In genomic region chr11:2395211-2395730, GRCh38 we compare ENCODE assay signal across 23 cellular contexts. TPM values are rescaled to one million over a fixed set of nuclear protein-coding genes. Genes with fewer than 3 reads are reported as not detected.
"Had no signal": no experiment of that assay in that cellular context is flagged by ENCODE, and none has a peak within 500 bp of the region (broad histone marks: within the 10 kb centered on the region; RNA-seq: fewer than 3 reads in every experiment).

No MANE protein-coding gene starts in this region.

- H3K27ac Mint-ChIP-seq: activated naive CD8-positive, alpha-beta T cell treated with anti-CD3 and anti-CD28 coated beads for 36 hours had no signal

- H3K4me3 ChIP-seq: breast epithelium, colonic mucosa, dorsolateral prefrontal cortex, esophagus squamous epithelium, gastrocnemius medialis, smooth muscle cell, thoracic aorta, upper lobe of right lung had no signal

- H3K4me2 ChIP-seq: smooth muscle cell had no signal

- DNase-seq: activated CD4-positive, alpha-beta T cell treated with anti-CD3 and anti-CD28 coated beads for 1 hour; activated CD4-positive, alpha-beta T cell treated with anti-CD3 and anti-CD28 coated beads, Interleukin-2, amount 50 U/mL, for 1 hour; activated naive CD4-positive, alpha-beta T cell treated with Interleukin-2 at 50 U/mL for 16 hours; activated naive CD8-positive, alpha-beta T cell treated with anti-CD3 and anti-CD28 coated beads for 36 hours; activated T-cell treated with anti-CD3 and anti-CD28 coated beads, Interleukin-2, amount 50 U/mL, for 48 hours; colonic mucosa; dorsolateral prefrontal cortex; esophagus squamous epithelium; gastrocnemius medialis; head of caudate nucleus; hypothalamus; left cardiac atrium; nucleus accumbens; stimulated activated CD4-positive, alpha-beta T cell treated with anti-CD3 and anti-CD28 coated beads, Interleukin-15, amount 100 ng/mL, for 24 hours; stimulated activated naive CD4-positive, alpha-beta T cell; T-helper 1 cell; upper lobe of right lung had no signal

- ATAC-seq: gastrocnemius medialis, left cardiac atrium, sciatic nerve, upper lobe of right lung had no signal

- H3K27me3 ChIP-seq: breast epithelium, colonic mucosa, dorsolateral prefrontal cortex, esophagus squamous epithelium, gastrocnemius medialis, upper lobe of right lung had no signal

- H3K27ac ChIP-seq: colonic mucosa, gastrocnemius medialis, thoracic aorta, upper lobe of right lung had no signal

- H3K4me3 Mint-ChIP-seq: activated naive CD8-positive, alpha-beta T cell treated with anti-CD3 and anti-CD28 coated beads for 36 hours had no signal

- H3K9me3 Mint-ChIP-seq: activated naive CD8-positive, alpha-beta T cell treated with anti-CD3 and anti-CD28 coated beads for 36 hours had no signal

- H3K9me3 ChIP-seq: breast epithelium, colonic mucosa, esophagus squamous epithelium, gastrocnemius medialis, thoracic aorta, upper lobe of right lung had no signal

- H3K27me3 Mint-ChIP-seq: activated naive CD8-positive, alpha-beta T cell treated with anti-CD3 and anti-CD28 coated beads for 36 hours had no signal

RNA-seq across cellular contexts. Expression of gene TRPM5, which starts 49.0 kb away (rescaled TPM):
- total RNA-seq: activated CD8-positive, alpha-beta memory T cell treated with anti-CD3 and anti-CD28 coated beads for 36 hours; activated naive CD8-positive, alpha-beta T cell treated with anti-CD3 and anti-CD28 coated beads for 36 hours; breast epithelium; esophagus squamous epithelium; gastrocnemius medialis; left cardiac atrium; myocyte; sciatic nerve; smooth muscle cell; thoracic aorta; upper lobe of right lung had no signal
